Comparison of ENCODE assay signal across 21 cellular contexts in the genomic region with DNA sequence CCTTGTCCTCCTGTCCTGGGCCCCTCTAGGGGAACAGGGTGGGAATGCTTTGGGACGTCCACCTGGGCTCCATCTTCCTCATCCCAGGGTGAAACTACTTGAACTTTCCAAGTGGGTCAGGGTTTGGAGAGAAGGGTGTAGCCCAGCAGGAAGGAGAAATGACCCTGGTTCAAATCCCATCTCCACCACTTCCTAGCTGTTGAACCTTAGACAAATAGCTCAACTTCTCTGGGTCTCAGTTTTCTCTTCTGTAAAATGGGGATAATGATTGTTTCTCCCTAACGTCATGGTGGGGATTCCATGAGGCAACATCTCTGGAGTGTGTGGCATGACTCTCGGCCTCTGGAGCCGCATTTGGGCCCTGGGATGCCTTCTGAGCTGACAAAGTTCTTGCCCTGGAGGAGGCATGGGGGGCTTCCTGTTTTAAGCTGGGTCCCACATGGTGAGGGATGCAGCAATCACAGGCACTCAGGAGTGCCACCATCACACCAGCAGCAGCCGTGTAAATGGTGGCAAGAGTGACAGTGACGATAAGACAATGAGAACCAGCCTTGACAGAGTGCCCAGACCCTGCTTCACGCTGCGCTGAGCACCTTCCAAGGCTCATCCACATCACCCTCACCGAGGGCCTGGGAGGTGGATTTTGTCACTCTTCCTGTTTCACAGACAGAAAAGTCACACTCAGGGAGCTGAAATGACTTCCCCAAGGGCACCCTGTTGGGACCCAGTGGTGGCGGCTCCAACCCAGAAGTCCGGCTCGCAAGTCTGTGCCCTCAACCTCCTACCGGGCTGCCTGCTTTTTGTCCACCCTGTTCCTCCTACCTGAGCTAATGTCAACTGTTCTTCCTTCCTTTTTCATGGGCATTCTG.
"Had no signal": no experiment of that assay in that cellular context is flagged by ENCODE, and none has a peak within 500 bp of the region (broad histone marks: within the 10 kb centered on the region; RNA-seq: fewer than 3 reads in every experiment).

No MANE protein-coding gene starts in this region.

- H3K4me3 Mint-ChIP-seq: activated CD4-positive, alpha-beta T cell treated with anti-CD3 and anti-CD28 coated beads, Interleukin-2, amount 10 ng/mL, durations not matched to agents 24 days and 14 days; activated CD8-positive, alpha-beta T cell treated with anti-CD3 and anti-CD28 coated beads for 36 hours; activated naive CD4-positive, alpha-beta T cell treated with anti-CD3 and anti-CD28 coated beads, Interleukin-2, amount 50 U/mL, for 24 hours; activated T-cell treated with anti-CD3 and anti-CD28 coated beads, Interleukin-2, amount 50 U/mL, for 24 hours; nephron progenitor cell; stimulated activated effector memory CD8-positive, alpha-beta T cell treated with anti-CD3 and anti-CD28 coated beads, Interleukin-12 subunit alpha, Interleukin-12 subunit beta, amount 100 ng/mL, for 72 hours; T-helper 2 cell treated with Interferon-gamma antibody and Interleukin-4, amounts not matched to agents 5 μg/mL and 100 μg/mL, for 36 hours; type B pancreatic cell; WTC11 had no signal

- H3K27ac ChIP-seq: esophagus squamous epithelium, prostate gland, right lobe of liver, SK-N-MC, stomach had no signal

- H3K36me3 ChIP-seq: esophagus squamous epithelium, prostate gland, right lobe of liver, stomach had no signal

- H3K36me3 Mint-ChIP-seq: activated naive CD4-positive, alpha-beta T cell treated with anti-CD3 and anti-CD28 coated beads, Interleukin-2, amount 50 U/mL, for 24 hours; stimulated activated effector memory CD8-positive, alpha-beta T cell treated with anti-CD3 and anti-CD28 coated beads, Interleukin-12 subunit alpha, Interleukin-12 subunit beta, amount 100 ng/mL, for 72 hours; type B pancreatic cell; WTC11 had no signal

- H3K27me3 ChIP-seq: esophagus squamous epithelium, right lobe of liver, stomach had no signal

- H3K4me1 ChIP-seq: esophagus squamous epithelium, prostate gland, right lobe of liver had no signal

- H3K4me3 ChIP-seq: esophagus squamous epithelium, prostate gland, right lobe of liver, SK-N-MC, stomach had no signal

- FAIRE-seq: small intestine, TTC549 had no signal

- H3K27ac Mint-ChIP-seq: activated CD4-positive, alpha-beta T cell treated with anti-CD3 and anti-CD28 coated beads, Interleukin-2, amount 10 ng/mL, durations not matched to agents 24 days and 14 days; activated CD8-positive, alpha-beta T cell treated with anti-CD3 and anti-CD28 coated beads for 36 hours; activated naive CD4-positive, alpha-beta T cell treated with anti-CD3 and anti-CD28 coated beads, Interleukin-2, amount 50 U/mL, for 24 hours; activated T-cell treated with anti-CD3 and anti-CD28 coated beads, Interleukin-2, amount 50 U/mL, for 24 hours; activated T-helper 2 cell treated with anti-CD3 and anti-CD28 coated beads, Interferon-gamma antibody, Interleukin-2, Interleukin-4, amounts not matched to agents 10 μg/mL and 5 μg/mL and 100 μg/mL, durations not matched to agents 14 hours and 24 hours and 36 hours; nephron progenitor cell; stimulated activated effector memory CD8-positive, alpha-beta T cell treated with anti-CD3 and anti-CD28 coated beads, Interleukin-12 subunit alpha, Interleukin-12 subunit beta, amount 100 ng/mL, for 72 hours; T-helper 2 cell treated with Interferon-gamma antibody and Interleukin-4, amounts not matched to agents 5 μg/mL and 100 μg/mL, for 36 hours; type B pancreatic cell; WTC11 had no signal

- ATAC-seq: activated CD8-positive, alpha-beta T cell treated with anti-CD3 and anti-CD28 coated beads for 36 hours; left colon; right lobe of liver; stimulated activated effector memory CD8-positive, alpha-beta T cell treated with anti-CD3 and anti-CD28 coated beads, Interleukin-12 subunit alpha, Interleukin-12 subunit beta, amount 100 ng/mL, for 72 hours; WTC11 had no signal

- H3K27me3 Mint-ChIP-seq: activated CD8-positive, alpha-beta T cell treated with anti-CD3 and anti-CD28 coated beads for 36 hours; activated naive CD4-positive, alpha-beta T cell treated with anti-CD3 and anti-CD28 coated beads, Interleukin-2, amount 50 U/mL, for 24 hours; activated T-cell treated with anti-CD3 and anti-CD28 coated beads, Interleukin-2, amount 50 U/mL, for 24 hours; type B pancreatic cell had no signal

- H3K9me3 ChIP-seq: esophagus squamous epithelium, prostate gland, right lobe of liver, stomach had no signal

- DNase-seq: activated CD4-positive, alpha-beta T cell treated with anti-CD3 and anti-CD28 coated beads, Interleukin-2, amount 10 ng/mL, durations not matched to agents 24 days and 14 days; activated CD8-positive, alpha-beta T cell treated with anti-CD3 and anti-CD28 coated beads for 36 hours; activated T-cell treated with anti-CD3 and anti-CD28 coated beads, Interleukin-2, amount 50 U/mL, for 24 hours; dermis blood vessel endothelial cell; effector memory CD4-positive, alpha-beta T cell; esophagus squamous epithelium; left colon; nephron progenitor cell; small intestine; stimulated activated CD4-positive, alpha-beta T cell treated with anti-CD3 and anti-CD28 coated beads, Interleukin-4, amount 100 ng/mL, for 24 hours; stomach had no signal

- H3K9me3 Mint-ChIP-seq: activated CD4-positive, alpha-beta T cell treated with anti-CD3 and anti-CD28 coated beads, Interleukin-2, amount 10 ng/mL, durations not matched to agents 24 days and 14 days; activated CD8-positive, alpha-beta T cell treated with anti-CD3 and anti-CD28 coated beads for 36 hours; activated naive CD4-positive, alpha-beta T cell treated with anti-CD3 and anti-CD28 coated beads, Interleukin-2, amount 50 U/mL, for 24 hours; activated T-cell treated with anti-CD3 and anti-CD28 coated beads, Interleukin-2, amount 50 U/mL, for 24 hours; activated T-helper 2 cell treated with anti-CD3 and anti-CD28 coated beads, Interferon-gamma antibody, Interleukin-2, Interleukin-4, amounts not matched to agents 10 μg/mL and 5 μg/mL and 100 μg/mL, durations not matched to agents 14 hours and 24 hours and 36 hours; stimulated activated effector memory CD8-positive, alpha-beta T cell treated with anti-CD3 and anti-CD28 coated beads, Interleukin-12 subunit alpha, Interleukin-12 subunit beta, amount 100 ng/mL, for 72 hours; T-helper 2 cell treated with Interferon-gamma antibody and Interleukin-4, amounts not matched to agents 5 μg/mL and 100 μg/mL, for 36 hours had no signal
